22 cellular contexts compared by ENCODE assay signal in genomic region chr20:34507661-34508060, GRCh38. TPM values are rescaled to one million over a fixed set of nuclear protein-coding genes. Genes with fewer than 3 reads are reported as not detected.
DNase-seq lines count a peak whose midpoint lies in the region; ATAC-seq, FAIRE-seq and TF ChIP-seq lines count a peak whose summit lies in the region.
"Had no signal": no experiment of that assay in that cellular context is flagged by ENCODE, and none has a peak within 500 bp of the region (broad histone marks: within the 10 kb centered on the region; RNA-seq: fewer than 3 reads in every experiment).

No MANE protein-coding gene starts in this region.

- H2AFZ ChIP-seq in HepG2 (ENCODE audit: low read length): no peak overlapping the region
- H2AFZ ChIP-seq: GM23338 had no signal

- DNase-seq in HepG2 (ENCODE audit: low spot score): no peak
- DNase-seq in right lobe of liver: no peak
- no peak for DNase-seq in endothelial cell (ENCODE audit: low spot score)
- peak; percentile 36 for DNase-seq in superior temporal gyrus (ENCODE audit: extremely low spot score)
- no peak for DNase-seq in foreskin fibroblast
- DNase-seq in ecto neural progenitor cell (ENCODE audit: low spot score): no peak
- DNase-seq: AML-193; CD4-positive, alpha-beta T cell; DMS153; DMS79; GDM1; HCEC 1CT; HFFc6 had no signal

- intact Hi-C loops in HepG2 (cut with micrococcal nuclease; ENCODE audit: unreplicated experiment): no loop called here
- intact Hi-C loops in right lobe of liver (cut with DNase I): no loop called here

- POLR2A ChIA-PET in HepG2 (lab: Yijun Ruan, JAX): no interaction called here

- no peak for FAIRE-seq in HepG2 (lab: Jason Lieb, UNC)
- FAIRE-seq: GM12892, GM18507, H54 had no signal

- H3K27ac Mint-ChIP-seq in endothelial cell (ENCODE audit: unreplicated experiment): no peak overlapping the region
- H3K27ac Mint-ChIP-seq: CD4-positive, alpha-beta T cell; GM23338; HFFc6 had no signal

- H3K4me3 Mint-ChIP-seq in endothelial cell (ENCODE audit: unreplicated experiment): peak overlapping the region; percentile 12
- H3K4me3 Mint-ChIP-seq: CD4-positive, alpha-beta T cell; GM23338; HFFc6 had no signal

- H3K4me3 ChIP-seq in HepG2 (replicated peaks in 1 of 3; ENCODE audit: insufficient read depth in 1 of 3, low read depth in 2 of 3, low read length in 3 of 3) (no peak overlapping the region), right lobe of liver (no peak overlapping the region), foreskin fibroblast (ENCODE audit: low read depth in 1 of 2, low read length in 2 of 2) (no peak overlapping the region)
- H3K4me3 ChIP-seq: A549, GM23338 had no signal

- CTCF ChIA-PET in HepG2 (lab: Yijun Ruan, JAX; ENCODE audit: low intra/inter-chr PET ratio, low total read pairs): no interaction called here

- H3K4me1 Mint-ChIP-seq in endothelial cell (ENCODE audit: unreplicated experiment): no peaks in the 10 kb centered on the region
- H3K4me1 Mint-ChIP-seq: GM23338 had no signal

- no peak overlapping the region for H3K4me2 ChIP-seq in HepG2 (ENCODE audit: low read depth, low read length)
- H3K4me2 ChIP-seq: A549, GM23338 had no signal

- H4K20me1 ChIP-seq in HepG2 (ENCODE audit: insufficient read depth, low read length): no peaks in the 10 kb centered on the region

- no TSS peak for BruUV-seq in HepG2 (replicated peaks; lab: Mats Ljungman, UMichigan)

- ATAC-seq in HepG2: no peak
- no peak for ATAC-seq in right lobe of liver
- ATAC-seq in HG03108 (IDR thresholded peaks at IDR 0.05; ENCODE audit: unreplicated experiment): no peak
- ATAC-seq: A549, GM23338 had no signal

- no peak overlapping the region for H3K9ac ChIP-seq in HepG2 (ENCODE audit: insufficient read depth, low read depth, low read length)

- TF ChIP-seq CTCF in HepG2 (CRISPR knock-in tag; IDR thresholded peaks at IDR 0.05): no peak
- TF ChIP-seq CTCF in right lobe of liver (IDR thresholded peaks at IDR 0.05): no peak
- no peak for TF ChIP-seq CTCF in endothelial cell (IDR thresholded peaks at IDR 0.05; ENCODE audit: unreplicated experiment)
- no peak for TF ChIP-seq CTCF in foreskin fibroblast (IDR thresholded peaks at IDR 0.05; ENCODE audit: low read depth, low read length)

- H3K9me3 Mint-ChIP-seq in endothelial cell (ENCODE audit: unreplicated experiment): no peaks in the 10 kb centered on the region
- H3K9me3 Mint-ChIP-seq: CD4-positive, alpha-beta T cell; GM23338; HFFc6 had no signal

- no peak for TF ChIP-seq POLR2A in HepG2 (IDR thresholded peaks at IDR 0.05; ENCODE audit: insufficient read depth in 1 of 2, low read depth in 2 of 2, low read length in 2 of 2)
- TF ChIP-seq POLR2A in right lobe of liver (IDR thresholded peaks at IDR 0.05): no peak

- peaks cover 22% of the 10 kb centered on the region for H3K36me3 Mint-ChIP-seq in endothelial cell (ENCODE audit: low read depth, unreplicated experiment)

- in situ Hi-C loops in HepG2 (cut with HindIII; ENCODE audit: extremely low pct_ligation_motif_present, low pct_unique_long_range_greater_than_20kb): no loop called here

- H3K36me3 ChIP-seq in HepG2 (replicated peaks in 1 of 2; ENCODE audit: control insufficient read depth in 1 of 2, insufficient read depth in 2 of 2, low read length in 2 of 2): peaks cover 23 to 61% of the 10 kb centered on the region in 2 experiments
- H3K36me3 ChIP-seq in right lobe of liver: peaks cover 5 to 61% (median 31%) of the 10 kb centered on the region in 4 donors

- peaks cover 24% of the 10 kb centered on the region for H3K4me1 ChIP-seq in HepG2 (ENCODE audit: insufficient read depth, low read length)
- peaks cover 0 to 22% (median 0%) of the 10 kb centered on the region in 4 donors for H3K4me1 ChIP-seq in right lobe of liver

- H3K27me3 Mint-ChIP-seq in endothelial cell (ENCODE audit: unreplicated experiment): no peaks in the 10 kb centered on the region
- H3K27me3 Mint-ChIP-seq: CD4-positive, alpha-beta T cell had no signal

- H3K79me2 ChIP-seq in HepG2 (ENCODE audit: insufficient read depth, low read length): no peaks in the 10 kb centered on the region

- no peak for TF ChIP-seq RAD21 in HepG2 (CRISPR knock-in tag; IDR thresholded peaks at IDR 0.05)

- H3K9me3 ChIP-seq in HepG2 (ENCODE audit: low read length): no peaks in the 10 kb centered on the region
- no peaks in the 10 kb centered on the region for H3K9me3 ChIP-seq in right lobe of liver
- H3K9me3 ChIP-seq: A549 had no signal

- WGBS in HepG2 (ENCODE audit: low lambda C conversion rate): 93% methylated on average over 2 of the region's 2 CpGs
- 81% methylated on average over 2 of the region's 2 CpGs for WGBS in right lobe of liver (ENCODE audit: insufficient coverage, low coverage, low lambda C conversion rate, missing lambda C conversion rate)

- H3K27me3 ChIP-seq in HepG2 (ENCODE audit: control insufficient read depth in 1 of 2, insufficient read depth in 2 of 2, low read length in 2 of 2) (no peaks in the 10 kb centered on the region), right lobe of liver (no peaks in the 10 kb centered on the region)

- TF ChIP-seq EP300 in HepG2 (IDR thresholded peaks at IDR 0.05; ENCODE audit: low read depth in 2 of 2, low read length in 2 of 2): no peak
- TF ChIP-seq EP300 in HepG2 (CRISPR knock-in tag; IDR thresholded peaks at IDR 0.05; ENCODE audit: borderline replicate concordance): no peak

- H3K27ac ChIP-seq in HepG2 (ENCODE audit: extremely low read length, insufficient read depth, low read length) (no peak overlapping the region), right lobe of liver (no peak overlapping the region), angular gyrus (ENCODE audit: low read depth, low read length) (peak overlapping the region; percentile 31)
- H3K27ac ChIP-seq: 22Rv1, A549, C4-2B had no signal

TF ChIP-seq in HepG2, 621 proteins besides CTCF, POLR2A, EP300 and RAD21 (continues in another document):
- TF ChIP-seq ZNF619 (CRISPR knock-in tag; IDR thresholded peaks at IDR 0.05) (no peak), MTF1 (CRISPR knock-in tag; IDR thresholded peaks at IDR 0.05) (0 out of 2 replicates have a peak, but pooled peaks have one; percentile 40)

RNA-seq across cellular contexts. Expression of gene DYNLRB1, which starts 8.6 kb away (rescaled TPM):
- 140 and 151 TPM in 2 replicates for total RNA-seq in HepG2 (2016; rRNA removed; fragmentation: Illumina TruSeq; extraction: Trizol)
- total RNA-seq in HepG2 (2016; cell fraction: cytosol; rRNA removed; fragmentation: Illumina TruSeq; extraction: Trizol; ENCODE audit: low read depth): 70.8 and 95.6 TPM in 2 replicates
- 132 and 137 TPM in 2 replicates for total RNA-seq in HepG2 (2016; cell fraction: insoluble cytoplasmic fraction; rRNA removed; fragmentation: Illumina TruSeq; extraction: Trizol)
- total RNA-seq in HepG2 (2016; cell fraction: membrane; rRNA removed; fragmentation: Illumina TruSeq; extraction: Trizol): 86.4 and 104 TPM in 2 replicates
- total RNA-seq in HepG2 (2016; cell fraction: nucleus; rRNA removed; fragmentation: Illumina TruSeq; extraction: Trizol): 52.8 and 64.0 TPM in 2 replicates
- polyA plus RNA-seq in HepG2 (2011; rRNA removed): 244 and 285 TPM in 2 replicates
- 208 and 234 TPM in 2 replicates for polyA plus RNA-seq in HepG2 (2011; cell fraction: cytosol; rRNA removed)
- polyA plus RNA-seq in HepG2 (2011; cell fraction: nucleus; rRNA removed): 71.4 and 86.5 TPM in 2 replicates
- 331 and 366 TPM in 2 replicates for polyA plus RNA-seq in HepG2 (2012)
- polyA plus RNA-seq in HepG2 (2016; cell fraction: cytosol; fragmentation: Illumina TruSeq; extraction: Trizol; ENCODE audit: low read depth): 170 and 195 TPM in 2 replicates
- polyA plus RNA-seq in HepG2 (2016; cell fraction: insoluble cytoplasmic fraction; fragmentation: Illumina TruSeq; extraction: Trizol; ENCODE audit: low read depth): 370 and 446 TPM in 2 replicates
- polyA plus RNA-seq in HepG2 (2016; cell fraction: membrane; fragmentation: Illumina TruSeq; extraction: Trizol; ENCODE audit: low read depth): 217 and 229 TPM in 2 replicates
- 196 and 204 TPM in 2 replicates for polyA plus RNA-seq in HepG2 (2016; cell fraction: nucleus; fragmentation: Illumina TruSeq; extraction: Trizol; ENCODE audit: insufficient read depth, low read depth)
- 201 and 224 TPM in 2 replicates for polyA minus RNA-seq in HepG2 (2011; rRNA and poly(A)+ RNA removed; ENCODE audit: low replicate concordance)
- polyA minus RNA-seq in HepG2 (2011; cell fraction: cytosol; rRNA and poly(A)+ RNA removed): 65.3 and 87.8 TPM in 2 replicates
- polyA minus RNA-seq in HepG2 (2011; cell fraction: nucleus; rRNA and poly(A)+ RNA removed): 48.7 and 54.5 TPM in 2 replicates
- total RNA-seq in right lobe of liver: 10 to 100 TPM; 34.8 to 84.3 (median 42.7) TPM
- total RNA-seq in endothelial cell (ENCODE audit: unreplicated experiment): 96.8 TPM

RNA-seq across cellular contexts. Expression of gene MAP1LC3A, which starts 50.9 kb away (rescaled TPM):
- total RNA-seq in HepG2 (2016; rRNA removed; fragmentation: Illumina TruSeq; extraction: Trizol) (not detected in 2 replicates), right lobe of liver (10 to 100 TPM; 14.4 to 39.6 (median 26.3) TPM), endothelial cell (ENCODE audit: unreplicated experiment) (33.6 TPM)
- total RNA-seq in HepG2 (2016; cell fraction: cytosol; rRNA removed; fragmentation: Illumina TruSeq; extraction: Trizol; ENCODE audit: low read depth): not detected in 2 replicates
- total RNA-seq in HepG2 (2016; cell fraction: insoluble cytoplasmic fraction; rRNA removed; fragmentation: Illumina TruSeq; extraction: Trizol): not detected in 2 replicates
- not detected in 2 replicates for total RNA-seq in HepG2 (2016; cell fraction: membrane; rRNA removed; fragmentation: Illumina TruSeq; extraction: Trizol)
- not detected in 2 replicates for total RNA-seq in HepG2 (2016; cell fraction: nucleus; rRNA removed; fragmentation: Illumina TruSeq; extraction: Trizol)
- polyA plus RNA-seq in HepG2 (2011; rRNA removed): not detected in 2 replicates
- polyA plus RNA-seq in HepG2 (2011; cell fraction: cytosol; rRNA removed): not detected in 2 replicates
- 0.17 TPM in 1 of 2 replicates, not detected in the other for polyA plus RNA-seq in HepG2 (2011; cell fraction: nucleus; rRNA removed)
- polyA plus RNA-seq in HepG2 (2012): not detected in 2 replicates
- not detected in 2 replicates for polyA plus RNA-seq in HepG2 (2016; cell fraction: cytosol; fragmentation: Illumina TruSeq; extraction: Trizol; ENCODE audit: low read depth)
- not detected in 2 replicates for polyA plus RNA-seq in HepG2 (2016; cell fraction: insoluble cytoplasmic fraction; fragmentation: Illumina TruSeq; extraction: Trizol; ENCODE audit: low read depth)
- not detected in 2 replicates for polyA plus RNA-seq in HepG2 (2016; cell fraction: membrane; fragmentation: Illumina TruSeq; extraction: Trizol; ENCODE audit: low read depth)
- not detected in 2 replicates for polyA plus RNA-seq in HepG2 (2016; cell fraction: nucleus; fragmentation: Illumina TruSeq; extraction: Trizol; ENCODE audit: insufficient read depth, low read depth)
- polyA minus RNA-seq in HepG2 (2011; rRNA and poly(A)+ RNA removed; ENCODE audit: low replicate concordance): not detected in 2 replicates
- polyA minus RNA-seq in HepG2 (2011; cell fraction: cytosol; rRNA and poly(A)+ RNA removed): not detected in 2 replicates
- not detected in 2 replicates for polyA minus RNA-seq in HepG2 (2011; cell fraction: nucleus; rRNA and poly(A)+ RNA removed)

Comparison
In these comparisons a context has a peak if more than half of its experiments do, and no peak if none do; other contexts are left out.
1. RNA of gene MAP1LC3A, which starts 50.9 kb away (total RNA-seq): 33.6 TPM in endothelial cell (single experiment) and 14.4 to 39.6 TPM in right lobe of liver; not detected in HepG2; every median in the first group is over 10 times any median in the second.